ENCODE assay signal across 13 cellular contexts in genomic region chr2:176128172-176129012, GRCh38. TPM values are rescaled to one million over a fixed set of nuclear protein-coding genes. Genes with fewer than 3 reads are reported as not detected.
A peak's percentile ranks its signal among the peaks of the same experiment; 100 is the strongest.
DNase-seq lines count a peak whose midpoint lies in the region; ATAC-seq, FAIRE-seq and TF ChIP-seq lines count a peak whose summit lies in the region.
"Had no signal": no experiment of that assay in that cellular context is flagged by ENCODE, and none has a peak within 500 bp of the region (broad histone marks: within the 10 kb centered on the region; RNA-seq: fewer than 3 reads in every experiment).

No MANE protein-coding gene starts in this region.

- TF ChIP-seq CTCF in HepG2 (CRISPR knock-in tag; IDR thresholded peaks at IDR 0.05) = no peak

- 33% methylated on average over 50 of the region's 51 CpGs for WGBS in HepG2 (ENCODE audit: low lambda C conversion rate)

- H3K27ac Mint-ChIP-seq in T-cell = peak overlapping the region in 1 of 2 donors; percentile 81
- H3K27ac Mint-ChIP-seq in stimulated activated effector memory CD8-positive, alpha-beta T cell treated with anti-CD3 and anti-CD28 coated beads, Interleukin-12 subunit alpha, Interleukin-12 subunit beta, amount 100 ng/mL, for 72 hours = no peak overlapping the region

- ATAC-seq in T-cell (replicated peaks in 1 of 4) = no peak
- ATAC-seq in stimulated activated effector memory CD8-positive, alpha-beta T cell treated with anti-CD3 and anti-CD28 coated beads, Interleukin-12 subunit alpha, Interleukin-12 subunit beta, amount 100 ng/mL, for 72 hours = no peak
- no peak for ATAC-seq in HepG2

- H3K36me3 ChIP-seq in iPS-18a (ENCODE audit: control insufficient read depth, low read depth, low read length) = no peaks in the 10 kb centered on the region
- no peaks in the 10 kb centered on the region for H3K36me3 ChIP-seq in HepG2 (replicated peaks in 1 of 2; ENCODE audit: control insufficient read depth in 1 of 2, insufficient read depth in 2 of 2, low read length in 2 of 2)
- H3K36me3 ChIP-seq: neutrophil had no signal

- H3K4me1 Mint-ChIP-seq in T-cell = peaks cover 28 to 43% (median 40%) of the 10 kb centered on the region in 3 donors
- H3K4me1 Mint-ChIP-seq in stimulated activated effector memory CD8-positive, alpha-beta T cell treated with anti-CD3 and anti-CD28 coated beads, Interleukin-12 subunit alpha, Interleukin-12 subunit beta, amount 100 ng/mL, for 72 hours = peaks cover 37% of the 10 kb centered on the region

- FAIRE-seq in HepG2 (lab: Jason Lieb, UNC) = no peak
- FAIRE-seq: colon, GM19239 had no signal

- H3K79me2 ChIP-seq in HepG2 (ENCODE audit: insufficient read depth, low read length) = no peaks in the 10 kb centered on the region

- BruUV-seq in HepG2 (replicated peaks; lab: Mats Ljungman, UMichigan) = no TSS peak

- H3K4me3 Mint-ChIP-seq in T-cell = peak overlapping the region in 2 of 3 donors; percentile 37 to 63
- peak overlapping the region; percentile 44 for H3K4me3 Mint-ChIP-seq in stimulated activated effector memory CD8-positive, alpha-beta T cell treated with anti-CD3 and anti-CD28 coated beads, Interleukin-12 subunit alpha, Interleukin-12 subunit beta, amount 100 ng/mL, for 72 hours

- intact Hi-C loops in HepG2 (cut with micrococcal nuclease; ENCODE audit: unreplicated experiment) = no loop called here

- H3K36me3 Mint-ChIP-seq in T-cell = no peaks in the 10 kb centered on the region
- peaks cover 20% of the 10 kb centered on the region for H3K36me3 Mint-ChIP-seq in stimulated activated effector memory CD8-positive, alpha-beta T cell treated with anti-CD3 and anti-CD28 coated beads, Interleukin-12 subunit alpha, Interleukin-12 subunit beta, amount 100 ng/mL, for 72 hours

- no peak overlapping the region for H3K27ac ChIP-seq in iPS-18a (ENCODE audit: low read length)
- H3K27ac ChIP-seq in HepG2 (ENCODE audit: extremely low read length, insufficient read depth, low read length) = no peak overlapping the region
- H3K27ac ChIP-seq: neutrophil had no signal

- H2AFZ ChIP-seq in HepG2 (ENCODE audit: low read length) = no peak overlapping the region

- no peak for TF ChIP-seq RAD21 in HepG2 (CRISPR knock-in tag; IDR thresholded peaks at IDR 0.05)

- H3K27me3 ChIP-seq in iPS-18a (ENCODE audit: control insufficient read depth, insufficient read depth, low read length) (peaks cover 100% of the 10 kb centered on the region), HepG2 (ENCODE audit: control insufficient read depth in 1 of 2, insufficient read depth in 2 of 2, low read length in 2 of 2) (peaks cover 12 to 81% of the 10 kb centered on the region in 2 experiments)

- H3K9me3 Mint-ChIP-seq in T-cell = no peaks in the 10 kb centered on the region
- no peaks in the 10 kb centered on the region for H3K9me3 Mint-ChIP-seq in stimulated activated effector memory CD8-positive, alpha-beta T cell treated with anti-CD3 and anti-CD28 coated beads, Interleukin-12 subunit alpha, Interleukin-12 subunit beta, amount 100 ng/mL, for 72 hours

- H3K4me3 ChIP-seq in iPS-18a (ENCODE audit: low read length) (peak overlapping the region; percentile 10), HepG2 (replicated peaks in 1 of 3; ENCODE audit: insufficient read depth in 1 of 3, low read depth in 2 of 3, low read length in 3 of 3) (no peak overlapping the region)

- peaks cover 81 to 85% of the 10 kb centered on the region in 2 donors for H3K27me3 Mint-ChIP-seq in T-cell

- no peak for TF ChIP-seq POLR2A in HepG2 (IDR thresholded peaks at IDR 0.05; ENCODE audit: insufficient read depth in 1 of 2, low read depth in 2 of 2, low read length in 2 of 2)

- in situ Hi-C loops in HepG2 (cut with HindIII; ENCODE audit: extremely low pct_ligation_motif_present, low pct_unique_long_range_greater_than_20kb) = loop anchor here (5.0 kb wide), 4 partner anchors 424 to 1019 kb away; no protein-coding TSS in a partner anchor

- POLR2A ChIA-PET in T-cell (lab: Charles Lee) = no interaction called here
- POLR2A ChIA-PET in HepG2 (lab: Yijun Ruan, JAX) = no interaction called here

- no peaks in the 10 kb centered on the region; the same call in 1 of the 2 replicates for H4K20me1 ChIP-seq in HepG2 (ENCODE audit: insufficient read depth, low read length)

- H3K4me2 ChIP-seq in HepG2 (ENCODE audit: low read depth, low read length) = no peak overlapping the region

- no peaks in the 10 kb centered on the region for H3K9me3 ChIP-seq in iPS-18a (ENCODE audit: control insufficient read depth, low read depth, low read length)
- H3K9me3 ChIP-seq in HepG2 (ENCODE audit: low read length) = no peaks in the 10 kb centered on the region
- H3K9me3 ChIP-seq: neutrophil had no signal

- no peak for TF ChIP-seq EP300 in HepG2 (IDR thresholded peaks at IDR 0.05; ENCODE audit: low read depth in 2 of 2, low read length in 2 of 2)
- TF ChIP-seq EP300 in HepG2 (CRISPR knock-in tag; IDR thresholded peaks at IDR 0.05; ENCODE audit: borderline replicate concordance) = no peak

- H3K4me1 ChIP-seq in iPS-18a (ENCODE audit: control insufficient read depth, low read depth, low read length) (peaks cover 4% of the 10 kb centered on the region), HepG2 (ENCODE audit: insufficient read depth, low read length) (no peaks in the 10 kb centered on the region)

- CTCF ChIA-PET in T-cell (lab: Charles Lee) = interaction anchor here (0.6 to 4.3 kb wide), 18 partner anchors 19 to 1381 kb away, joined by 3 to 64 read pairs (median 5); no protein-coding TSS in a partner anchor
- CTCF ChIA-PET in HepG2 (lab: Yijun Ruan, JAX; ENCODE audit: low intra/inter-chr PET ratio, low total read pairs) = interaction anchor here (1.8 to 3.0 kb wide), 6 partner anchors 12 to 686 kb away, joined by 7 to 44 read pairs (median 15); no protein-coding TSS in a partner anchor

- H3K9ac ChIP-seq in iPS-18a (ENCODE audit: low read length) (no peak overlapping the region), HepG2 (ENCODE audit: insufficient read depth, low read depth, low read length) (no peak overlapping the region)

- DNase-seq in NCI-H82 (lab: John Stamatoyannopoulos, UW) (peak; percentile 67), NCI-H82 treated with DMSO at 0.1 percent for 48 hours (lab: John Stamatoyannopoulos, UW; ENCODE audit: unreplicated experiment) (no peak), T-cell (peak in 1 of 34 experiments; percentile 12), HCEC 1CT (no peak), DMS153 (lab: John Stamatoyannopoulos, UW) (no peak), HepG2 (ENCODE audit: low spot score) (no peak)
- DNase-seq in stimulated activated effector memory CD8-positive, alpha-beta T cell treated with anti-CD3 and anti-CD28 coated beads, Interleukin-12 subunit alpha, Interleukin-12 subunit beta, amount 100 ng/mL, for 72 hours (ENCODE audit: low spot score in 2 of 2) = no peak
- DNase-seq: substantia nigra had no signal

RNA-seq across cellular contexts. Expression of gene HOXD8, which starts 1.1 kb away (rescaled TPM):
- total RNA-seq in T-cell = not detected
- not detected in 2 replicates for total RNA-seq in HepG2 (2016; rRNA removed; fragmentation: Illumina TruSeq; extraction: Trizol)
- not detected in 2 replicates for total RNA-seq in HepG2 (2016; cell fraction: cytosol; rRNA removed; fragmentation: Illumina TruSeq; extraction: Trizol; ENCODE audit: low read depth)
- not detected in 2 replicates for total RNA-seq in HepG2 (2016; cell fraction: insoluble cytoplasmic fraction; rRNA removed; fragmentation: Illumina TruSeq; extraction: Trizol)
- total RNA-seq in HepG2 (2016; cell fraction: membrane; rRNA removed; fragmentation: Illumina TruSeq; extraction: Trizol) = not detected in 2 replicates
- not detected in 2 replicates for total RNA-seq in HepG2 (2016; cell fraction: nucleus; rRNA removed; fragmentation: Illumina TruSeq; extraction: Trizol)
- not detected in 2 replicates for polyA plus RNA-seq in HepG2 (2011; rRNA removed)
- polyA plus RNA-seq in HepG2 (2011; cell fraction: cytosol; rRNA removed) = not detected in 2 replicates
- polyA plus RNA-seq in HepG2 (2011; cell fraction: nucleus; rRNA removed) = not detected in 2 replicates
- polyA plus RNA-seq in HepG2 (2012) = not detected in 2 replicates
- polyA plus RNA-seq in HepG2 (2016; cell fraction: cytosol; fragmentation: Illumina TruSeq; extraction: Trizol; ENCODE audit: low read depth) = not detected in 2 replicates
- polyA plus RNA-seq in HepG2 (2016; cell fraction: insoluble cytoplasmic fraction; fragmentation: Illumina TruSeq; extraction: Trizol; ENCODE audit: low read depth) = not detected in 2 replicates
- not detected in 2 replicates for polyA plus RNA-seq in HepG2 (2016; cell fraction: membrane; fragmentation: Illumina TruSeq; extraction: Trizol; ENCODE audit: low read depth)
- not detected in 2 replicates for polyA plus RNA-seq in HepG2 (2016; cell fraction: nucleus; fragmentation: Illumina TruSeq; extraction: Trizol; ENCODE audit: insufficient read depth, low read depth)
- polyA minus RNA-seq in HepG2 (2011; rRNA and poly(A)+ RNA removed; ENCODE audit: low replicate concordance) = not detected in 2 replicates
- polyA minus RNA-seq in HepG2 (2011; cell fraction: cytosol; rRNA and poly(A)+ RNA removed) = not detected in 2 replicates
- polyA minus RNA-seq in HepG2 (2011; cell fraction: nucleus; rRNA and poly(A)+ RNA removed) = not detected in 2 replicates
- total RNA-seq: HT-29 had no signal

RNA-seq across cellular contexts. Expression of gene HOXD9, which starts 5.9 kb away (rescaled TPM):
- total RNA-seq in T-cell (under 1 TPM in 2 of 5 donors, not detected in 3; 0.13 to 0.15 TPM), HepG2 (2016; rRNA removed; fragmentation: Illumina TruSeq; extraction: Trizol) (not detected in 2 replicates)
- total RNA-seq in HepG2 (2016; cell fraction: cytosol; rRNA removed; fragmentation: Illumina TruSeq; extraction: Trizol; ENCODE audit: low read depth) = not detected in 2 replicates
- total RNA-seq in HepG2 (2016; cell fraction: insoluble cytoplasmic fraction; rRNA removed; fragmentation: Illumina TruSeq; extraction: Trizol) = not detected in 2 replicates
- total RNA-seq in HepG2 (2016; cell fraction: membrane; rRNA removed; fragmentation: Illumina TruSeq; extraction: Trizol) = not detected in 2 replicates
- total RNA-seq in HepG2 (2016; cell fraction: nucleus; rRNA removed; fragmentation: Illumina TruSeq; extraction: Trizol) = not detected in 2 replicates
- not detected in 2 replicates for polyA plus RNA-seq in HepG2 (2011; rRNA removed)
- not detected in 2 replicates for polyA plus RNA-seq in HepG2 (2011; cell fraction: cytosol; rRNA removed)
- polyA plus RNA-seq in HepG2 (2011; cell fraction: nucleus; rRNA removed) = not detected in 2 replicates
- polyA plus RNA-seq in HepG2 (2012) = not detected in 2 replicates
- not detected in 2 replicates for polyA plus RNA-seq in HepG2 (2016; cell fraction: cytosol; fragmentation: Illumina TruSeq; extraction: Trizol; ENCODE audit: low read depth)
- polyA plus RNA-seq in HepG2 (2016; cell fraction: insoluble cytoplasmic fraction; fragmentation: Illumina TruSeq; extraction: Trizol; ENCODE audit: low read depth) = not detected in 2 replicates
- polyA plus RNA-seq in HepG2 (2016; cell fraction: membrane; fragmentation: Illumina TruSeq; extraction: Trizol; ENCODE audit: low read depth) = not detected in 2 replicates
- not detected in 2 replicates for polyA plus RNA-seq in HepG2 (2016; cell fraction: nucleus; fragmentation: Illumina TruSeq; extraction: Trizol; ENCODE audit: insufficient read depth, low read depth)
- 0.61 TPM in 1 of 2 replicates, not detected in the other for polyA minus RNA-seq in HepG2 (2011; rRNA and poly(A)+ RNA removed; ENCODE audit: low replicate concordance)
- polyA minus RNA-seq in HepG2 (2011; cell fraction: cytosol; rRNA and poly(A)+ RNA removed) = not detected in 2 replicates
- not detected in 2 replicates for polyA minus RNA-seq in HepG2 (2011; cell fraction: nucleus; rRNA and poly(A)+ RNA removed)
- total RNA-seq: HT-29 had no signal

RNA-seq across cellular contexts. Expression of gene HOXD10, which starts 11.8 kb away (rescaled TPM):
- total RNA-seq in T-cell (not detected), HepG2 (2016; rRNA removed; fragmentation: Illumina TruSeq; extraction: Trizol) (not detected in 2 replicates)
- total RNA-seq in HepG2 (2016; cell fraction: cytosol; rRNA removed; fragmentation: Illumina TruSeq; extraction: Trizol; ENCODE audit: low read depth) = not detected in 2 replicates
- not detected in 2 replicates for total RNA-seq in HepG2 (2016; cell fraction: insoluble cytoplasmic fraction; rRNA removed; fragmentation: Illumina TruSeq; extraction: Trizol)
- total RNA-seq in HepG2 (2016; cell fraction: membrane; rRNA removed; fragmentation: Illumina TruSeq; extraction: Trizol) = not detected in 2 replicates
- not detected in 2 replicates for total RNA-seq in HepG2 (2016; cell fraction: nucleus; rRNA removed; fragmentation: Illumina TruSeq; extraction: Trizol)
- polyA plus RNA-seq in HepG2 (2011; rRNA removed) = not detected in 2 replicates
- polyA plus RNA-seq in HepG2 (2011; cell fraction: cytosol; rRNA removed) = not detected in 2 replicates
- not detected in 2 replicates for polyA plus RNA-seq in HepG2 (2011; cell fraction: nucleus; rRNA removed)
- polyA plus RNA-seq in HepG2 (2012) = not detected in 2 replicates
- polyA plus RNA-seq in HepG2 (2016; cell fraction: cytosol; fragmentation: Illumina TruSeq; extraction: Trizol; ENCODE audit: low read depth) = not detected in 2 replicates
- not detected in 2 replicates for polyA plus RNA-seq in HepG2 (2016; cell fraction: insoluble cytoplasmic fraction; fragmentation: Illumina TruSeq; extraction: Trizol; ENCODE audit: low read depth)
- not detected in 2 replicates for polyA plus RNA-seq in HepG2 (2016; cell fraction: membrane; fragmentation: Illumina TruSeq; extraction: Trizol; ENCODE audit: low read depth)
- not detected in 2 replicates for polyA plus RNA-seq in HepG2 (2016; cell fraction: nucleus; fragmentation: Illumina TruSeq; extraction: Trizol; ENCODE audit: insufficient read depth, low read depth)
- not detected in 2 replicates for polyA minus RNA-seq in HepG2 (2011; rRNA and poly(A)+ RNA removed; ENCODE audit: low replicate concordance)
- not detected in 2 replicates for polyA minus RNA-seq in HepG2 (2011; cell fraction: cytosol; rRNA and poly(A)+ RNA removed)
- polyA minus RNA-seq in HepG2 (2011; cell fraction: nucleus; rRNA and poly(A)+ RNA removed) = not detected in 2 replicates
- total RNA-seq: HT-29 had no signal

RNA-seq across cellular contexts. Expression of gene HOXD11, which starts 21.3 kb away (rescaled TPM):
- total RNA-seq in T-cell = not detected
- total RNA-seq in HepG2 (2016; rRNA removed; fragmentation: Illumina TruSeq; extraction: Trizol) = not detected in 2 replicates
- not detected in 2 replicates for total RNA-seq in HepG2 (2016; cell fraction: cytosol; rRNA removed; fragmentation: Illumina TruSeq; extraction: Trizol; ENCODE audit: low read depth)
- total RNA-seq in HepG2 (2016; cell fraction: insoluble cytoplasmic fraction; rRNA removed; fragmentation: Illumina TruSeq; extraction: Trizol) = not detected in 2 replicates
- not detected in 2 replicates for total RNA-seq in HepG2 (2016; cell fraction: membrane; rRNA removed; fragmentation: Illumina TruSeq; extraction: Trizol)
- total RNA-seq in HepG2 (2016; cell fraction: nucleus; rRNA removed; fragmentation: Illumina TruSeq; extraction: Trizol) = not detected in 2 replicates
- polyA plus RNA-seq in HepG2 (2011; rRNA removed) = not detected in 2 replicates
- polyA plus RNA-seq in HepG2 (2011; cell fraction: cytosol; rRNA removed) = not detected in 2 replicates
- not detected in 2 replicates for polyA plus RNA-seq in HepG2 (2011; cell fraction: nucleus; rRNA removed)
- not detected in 2 replicates for polyA plus RNA-seq in HepG2 (2012)
- polyA plus RNA-seq in HepG2 (2016; cell fraction: cytosol; fragmentation: Illumina TruSeq; extraction: Trizol; ENCODE audit: low read depth) = not detected in 2 replicates
- not detected in 2 replicates for polyA plus RNA-seq in HepG2 (2016; cell fraction: insoluble cytoplasmic fraction; fragmentation: Illumina TruSeq; extraction: Trizol; ENCODE audit: low read depth)
- polyA plus RNA-seq in HepG2 (2016; cell fraction: membrane; fragmentation: Illumina TruSeq; extraction: Trizol; ENCODE audit: low read depth) = not detected in 2 replicates
- not detected in 2 replicates for polyA plus RNA-seq in HepG2 (2016; cell fraction: nucleus; fragmentation: Illumina TruSeq; extraction: Trizol; ENCODE audit: insufficient read depth, low read depth)
- polyA minus RNA-seq in HepG2 (2011; rRNA and poly(A)+ RNA removed; ENCODE audit: low replicate concordance) = 0.72 TPM in 1 of 2 replicates, not detected in the other
- not detected in 2 replicates for polyA minus RNA-seq in HepG2 (2011; cell fraction: cytosol; rRNA and poly(A)+ RNA removed)
- polyA minus RNA-seq in HepG2 (2011; cell fraction: nucleus; rRNA and poly(A)+ RNA removed) = not detected in 2 replicates
- total RNA-seq: HT-29 had no signal

RNA-seq across cellular contexts. Expression of gene HOXD4, which starts 23.0 kb away (rescaled TPM):
- total RNA-seq in T-cell = not detected
- 0.31 TPM in 1 of 2 replicates, not detected in the other for total RNA-seq in HepG2 (2016; rRNA removed; fragmentation: Illumina TruSeq; extraction: Trizol)
- total RNA-seq in HepG2 (2016; cell fraction: cytosol; rRNA removed; fragmentation: Illumina TruSeq; extraction: Trizol; ENCODE audit: low read depth) = not detected in 2 replicates
- total RNA-seq in HepG2 (2016; cell fraction: insoluble cytoplasmic fraction; rRNA removed; fragmentation: Illumina TruSeq; extraction: Trizol) = 0.19 TPM in 1 of 2 replicates, not detected in the other
- total RNA-seq in HepG2 (2016; cell fraction: membrane; rRNA removed; fragmentation: Illumina TruSeq; extraction: Trizol) = 0.12 TPM in 1 of 2 replicates, not detected in the other
- total RNA-seq in HepG2 (2016; cell fraction: nucleus; rRNA removed; fragmentation: Illumina TruSeq; extraction: Trizol) = 0.34 TPM in 1 of 2 replicates, not detected in the other
- polyA plus RNA-seq in HepG2 (2011; rRNA removed) = not detected in 2 replicates
- polyA plus RNA-seq in HepG2 (2011; cell fraction: cytosol; rRNA removed) = not detected in 2 replicates
- not detected in 2 replicates for polyA plus RNA-seq in HepG2 (2011; cell fraction: nucleus; rRNA removed)
- not detected in 2 replicates for polyA plus RNA-seq in HepG2 (2012)
- polyA plus RNA-seq in HepG2 (2016; cell fraction: cytosol; fragmentation: Illumina TruSeq; extraction: Trizol; ENCODE audit: low read depth) = 0.15 TPM in 1 of 2 replicates, not detected in the other
- polyA plus RNA-seq in HepG2 (2016; cell fraction: insoluble cytoplasmic fraction; fragmentation: Illumina TruSeq; extraction: Trizol; ENCODE audit: low read depth) = not detected in 2 replicates
- polyA plus RNA-seq in HepG2 (2016; cell fraction: membrane; fragmentation: Illumina TruSeq; extraction: Trizol; ENCODE audit: low read depth) = 0.10 and 0.17 TPM in 2 replicates
- 0.43 and 1.4 TPM in 2 replicates for polyA plus RNA-seq in HepG2 (2016; cell fraction: nucleus; fragmentation: Illumina TruSeq; extraction: Trizol; ENCODE audit: insufficient read depth, low read depth)
- polyA minus RNA-seq in HepG2 (2011; rRNA and poly(A)+ RNA removed; ENCODE audit: low replicate concordance) = not detected in 2 replicates
- not detected in 2 replicates for polyA minus RNA-seq in HepG2 (2011; cell fraction: cytosol; rRNA and poly(A)+ RNA removed)
- not detected in 2 replicates for polyA minus RNA-seq in HepG2 (2011; cell fraction: nucleus; rRNA and poly(A)+ RNA removed)
- total RNA-seq: HT-29 had no signal
